7 cellular contexts compared by ENCODE assay signal in the genomic region with DNA sequence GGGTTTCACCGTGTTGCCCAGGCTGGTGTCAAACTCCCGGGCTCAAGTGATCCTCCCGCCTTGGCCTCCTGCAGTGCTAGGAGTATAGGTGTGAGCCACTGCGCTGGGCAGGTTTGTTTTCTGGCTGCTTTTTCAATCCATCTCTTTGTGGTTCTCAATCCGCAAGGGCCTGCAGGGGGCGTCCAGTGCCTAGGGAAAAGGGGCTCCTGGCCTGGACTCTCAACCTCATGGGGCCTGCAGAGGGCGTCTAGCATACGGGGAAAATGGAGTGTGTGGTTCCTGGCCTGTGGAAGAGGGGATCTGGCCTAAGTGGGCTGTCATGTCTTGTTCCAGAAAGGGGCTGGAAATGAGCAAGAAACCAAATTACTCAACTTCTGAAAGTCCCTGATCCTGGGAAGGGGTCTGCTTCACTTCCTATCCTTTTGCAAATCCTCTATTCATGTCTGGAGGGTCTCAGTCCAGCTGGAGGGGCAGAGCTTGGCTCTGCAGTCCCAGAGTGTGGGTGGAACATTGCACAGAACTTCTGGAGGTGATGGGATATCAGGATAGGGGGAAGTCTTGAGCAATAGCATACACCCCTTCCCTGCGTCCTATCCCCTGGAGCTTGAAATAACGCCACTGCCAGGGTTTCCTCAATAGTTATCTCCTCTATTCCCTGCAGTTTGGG.
DNase-seq lines count a peak whose midpoint lies in the region; ATAC-seq and TF ChIP-seq lines count a peak whose summit lies in the region.

No MANE protein-coding gene starts in this region.

- no peak overlapping the region for H3K9ac ChIP-seq in MM.1S (ENCODE audit: low read length)

- no peaks in the 10 kb centered on the region for H3F3A ChIP-seq in MM.1S (ENCODE audit: insufficient read depth, low read length)

- H3K27ac ChIP-seq in MM.1S (ENCODE audit: low read length) (no peak overlapping the region), iPS DF 6.9 (ENCODE audit: low read length) (no peak overlapping the region)

- TF ChIP-seq CTCF in GM10266 (IDR thresholded peaks at IDR 0.05; ENCODE audit: control insufficient read depth, insufficient read depth, low read depth, missing control alignments) (peak; percentile 83), MM.1S (IDR thresholded peaks at IDR 0.05; ENCODE audit: low read length) (peak; percentile 73)

- H3K4me1 ChIP-seq in MM.1S (ENCODE audit: low read length) (no peaks in the 10 kb centered on the region), iPS DF 6.9 (ENCODE audit: control insufficient read depth, insufficient read depth, low read length) (no peaks in the 10 kb centered on the region)

- H3K79me2 ChIP-seq in MM.1S (ENCODE audit: low read length): no peaks in the 10 kb centered on the region

- no peak for ATAC-seq in HG02588 (IDR thresholded peaks at IDR 0.05; ENCODE audit: unreplicated experiment)

- no CpG with 5 or more reads among the region's 10 CpGs for WGBS in iPS DF 6.9 (ENCODE audit: insufficient coverage, insufficient read length)

- H3K9me2 ChIP-seq in MM.1S (replicated peaks; ENCODE audit: insufficient read depth, low read length): no peaks in the 10 kb centered on the region

- no peak overlapping the region for H2AFZ ChIP-seq in MM.1S (ENCODE audit: low read length)

- H3K9me3 ChIP-seq in MM.1S (replicated peaks; ENCODE audit: insufficient read depth, low read length) (no peaks in the 10 kb centered on the region), iPS DF 6.9 (ENCODE audit: control insufficient read depth, insufficient read depth, low read length) (no peaks in the 10 kb centered on the region)

- H3K36me3 ChIP-seq in MM.1S (replicated peaks; ENCODE audit: insufficient read depth, low read length) (no peaks in the 10 kb centered on the region), iPS DF 6.9 (ENCODE audit: control insufficient read depth, insufficient read depth, low read length) (no peaks in the 10 kb centered on the region)

- no peak overlapping the region for H3K4me2 ChIP-seq in MM.1S (ENCODE audit: low read depth, low read length)

- DNase-seq in GM10266 (ENCODE audit: extremely low spot score): peak; percentile 74
- peak; percentile 67 for DNase-seq in MM.1S
- peak; percentile 82 for DNase-seq in SKM-1 treated with dmso at 0.1 percent for 144 hours (lab: John Stamatoyannopoulos, UW; ENCODE audit: unreplicated experiment)
- DNase-seq in anterior cingulate cortex (lab: John Stamatoyannopoulos, UW): peak in 31 of 58 donors; percentile 1 to 59 (median 14)
- peak; percentile 74 for DNase-seq in iPS DF 6.9 (ENCODE audit: low read depth, low spot score)
- DNase-seq in stimulated activated CD4-positive, alpha-beta T cell treated with anti-CD3 and anti-CD28 coated beads, Interleukin-2, amount 100 ng/mL, for 48 hours: peak; percentile 47 to 50

- H3K4me3 ChIP-seq in MM.1S (ENCODE audit: low read length) (no peak overlapping the region), iPS DF 6.9 (ENCODE audit: low read length) (no peak overlapping the region)

- H3K27me3 ChIP-seq in MM.1S (replicated peaks; ENCODE audit: insufficient read depth, low read length) (no peaks in the 10 kb centered on the region), iPS DF 6.9 (ENCODE audit: control insufficient read depth, insufficient read depth, low read length) (no peaks in the 10 kb centered on the region)

- H4K20me1 ChIP-seq in MM.1S (ENCODE audit: insufficient read depth, low read length): no peaks in the 10 kb centered on the region

Comparison
In these comparisons a context has a peak if more than half of its experiments do, and no peak if none do; other contexts are left out.
1. DNase-seq: peak in every context shown above with its lines; median percentile 82 in SKM-1 treated with dmso at 0.1 percent for 144 hours; 74 in GM10266; 74 in iPS DF 6.9; 67 in MM.1S; 48 in stimulated activated CD4-positive, alpha-beta T cell treated with anti-CD3 and anti-CD28 coated beads, Interleukin-2, amount 100 ng/mL, for 48 hours; 14 in anterior cingulate cortex.